In genomic region chr1:246280551-246280950, GRCh38 we compare ENCODE assay signal across 12 cellular contexts.
DNase-seq lines count a peak whose midpoint lies in the region; ATAC-seq, FAIRE-seq and TF ChIP-seq lines count a peak whose summit lies in the region.
"Had no signal": no experiment of that assay in that cellular context is flagged by ENCODE, and none has a peak within 500 bp of the region (broad histone marks: within the 10 kb centered on the region; RNA-seq: fewer than 3 reads in every experiment).

No MANE protein-coding gene starts in this region.

- H3K9me3 ChIP-seq in GM12878 (replicated peaks; ENCODE audit: control insufficient read depth, insufficient read depth, low read length), result no peaks in the 10 kb centered on the region
- H3K9me3 ChIP-seq: ascending aorta, BLaER1, testis had no signal

- RAD21 ChIA-PET in GM12878 (lab: Charles Lee; ENCODE audit: unreplicated experiment), result interaction anchor here (0.8 to 1.6 kb wide), 4 partner anchors 97 to 269 kb away, joined by 3 to 9 read pairs (median 4); no protein-coding TSS in a partner anchor

- POLR2A ChIA-PET in GM12878 (lab: Charles Lee), result no interaction called here

- H3K4me3 ChIP-seq in GM12878, result no peak overlapping the region
- H3K4me3 ChIP-seq: ascending aorta, BLaER1, testis had no signal

- H3K9me3 Mint-ChIP-seq in osteocyte (ENCODE audit: unreplicated experiment), result peaks cover 4% of the 10 kb centered on the region
- no peaks in the 10 kb centered on the region for H3K9me3 Mint-ChIP-seq in activated T-helper 1 cell treated with anti-CD3 and anti-CD28 coated beads, Interleukin-12 subunit alpha, Interleukin-12 subunit beta, Interleukin-2, Interleukin-4 antibody, amounts not matched to agents 30 ng/mL and 10 ng/mL and 1 ng/mL, durations not matched to agents 14 hours and 24 hours and 36 hours
- peaks cover 0 to 1% of the 10 kb centered on the region in 2 donors for H3K9me3 Mint-ChIP-seq in stimulated activated naive B cell treated with anti-CD40 and anti-IgM and Interleukin-4, amounts not matched to agents 10 μg/mL and 1 μg/mL and 100 μg/mL, for 72 hours
- H3K9me3 Mint-ChIP-seq: naive B cell had no signal

- no peaks in the 10 kb centered on the region for H3K27me3 ChIP-seq in GM12878 (replicated peaks in 1 of 2; ENCODE audit: control insufficient read depth in 2 of 2, insufficient read depth in 2 of 2, low read length in 1 of 2)
- H3K27me3 ChIP-seq: ascending aorta, BLaER1, testis had no signal

- H3K79me2 ChIP-seq in GM12878 (ENCODE audit: control insufficient read depth, insufficient read depth, low read length), result no peaks in the 10 kb centered on the region

- no peak overlapping the region for H3K27ac ChIP-seq in GM12878 (ENCODE audit: control insufficient read depth, insufficient read depth)
- H3K27ac ChIP-seq: ascending aorta, BLaER1, testis had no signal

- H3K9ac ChIP-seq in GM12878 (ENCODE audit: control insufficient read depth, insufficient read depth, low read length), result no peak overlapping the region
- H3K9ac ChIP-seq: BLaER1 had no signal

- TF ChIP-seq CTCF in GM12878 (IDR thresholded peaks at IDR 0.05 in 2 of 3, conservative IDR thresholded peaks at IDR 0.05 in 1 of 3; ENCODE audit: control insufficient read depth in 2 of 3, extremely low read depth in 1 of 3, insufficient read depth in 1 of 3, low read depth in 3 of 3, low read length in 3 of 3), result peak in 1 of 3 experiments; percentile 20; a peak in 1 of 6 replicates
- TF ChIP-seq CTCF in osteocyte (IDR thresholded peaks at IDR 0.05), result peak; percentile 61

- CTCF ChIA-PET in GM12878 (lab: Yijun Ruan, JAX), result interaction anchor here (0.9 to 3.7 kb wide), 11 partner anchors 15 to 1127 kb away, joined by 3 to 28 read pairs (median 5); no protein-coding TSS in a partner anchor

- no peak overlapping the region for H3K4me2 ChIP-seq in GM12878 (ENCODE audit: control insufficient read depth, insufficient read depth)
- H3K4me2 ChIP-seq: BLaER1 had no signal

- SMC1A ChIA-PET in GM12878 (lab: Charles Lee; ENCODE audit: uncharacterized antibody, unreplicated experiment), result interaction anchor here (0.7 to 3.9 kb wide), 15 partner anchors 10 to 1127 kb away, joined by 3 to 20 read pairs (median 3); no protein-coding TSS in a partner anchor

- no peak overlapping the region for H2AFZ ChIP-seq in GM12878 (ENCODE audit: control insufficient read depth, low read depth, low read length)

- 89% methylated on average over 3 of the region's 3 CpGs for WGBS in GM12878 (ENCODE audit: insufficient coverage, insufficient replicate concordance, low lambda C conversion rate, missing lambda C conversion rate)

- peak; percentile 62 for ATAC-seq in GM12878
- ATAC-seq in stimulated activated naive B cell treated with anti-CD40 and anti-IgM and Interleukin-4, amounts not matched to agents 10 μg/mL and 1 μg/mL and 100 μg/mL, for 72 hours (replicated peaks), result no peak

- in situ Hi-C loops in GM12878 (cut with MboI), result loop anchor here (10.0 kb wide), 1 partner anchor 266 kb away; no protein-coding TSS in a partner anchor

- TF ChIP-seq RAD21 in GM12878 (IDR thresholded peaks at IDR 0.05; ENCODE audit: insufficient read depth, low read depth, low read length), result peak; percentile 61

- peaks cover 2% of the 10 kb centered on the region for H3K4me1 Mint-ChIP-seq in osteocyte (ENCODE audit: unreplicated experiment)
- H3K4me1 Mint-ChIP-seq in activated T-helper 1 cell treated with anti-CD3 and anti-CD28 coated beads, Interleukin-12 subunit alpha, Interleukin-12 subunit beta, Interleukin-2, Interleukin-4 antibody, amounts not matched to agents 30 ng/mL and 10 ng/mL and 1 ng/mL, durations not matched to agents 14 hours and 24 hours and 36 hours (ENCODE audit: low read depth), result no peaks in the 10 kb centered on the region
- H3K4me1 Mint-ChIP-seq in stimulated activated naive B cell treated with anti-CD40 and anti-IgM and Interleukin-4, amounts not matched to agents 10 μg/mL and 1 μg/mL and 100 μg/mL, for 72 hours, result peaks cover 0 to 9% of the 10 kb centered on the region in 2 donors

- intact Hi-C loops in GM12878 (cut with micrococcal nuclease; ENCODE audit: unreplicated experiment), result loop anchor here (1.0 to 5.0 kb wide), 3 partner anchors 172 to 1128 kb away; partner anchors contain the start of gene KIF26B
- intact Hi-C loops in activated T-helper 1 cell treated with anti-CD3 and anti-CD28 coated beads, Interleukin-12 subunit alpha, Interleukin-12 subunit beta, Interleukin-2, Interleukin-4 antibody, amounts not matched to agents 30 ng/mL and 10 ng/mL and 1 ng/mL, durations not matched to agents 14 hours and 24 hours and 36 hours (cut with micrococcal nuclease), result loop anchor here (1.0 kb wide), 1 partner anchor 268 kb away; no protein-coding TSS in a partner anchor

- H4K20me1 ChIP-seq in GM12878 (ENCODE audit: control insufficient read depth, insufficient read depth), result no peaks in the 10 kb centered on the region
- H4K20me1 ChIP-seq: BLaER1 had no signal

- H3K36me3 Mint-ChIP-seq in osteocyte (ENCODE audit: unreplicated experiment), result peaks cover 2% of the 10 kb centered on the region
- H3K36me3 Mint-ChIP-seq in activated T-helper 1 cell treated with anti-CD3 and anti-CD28 coated beads, Interleukin-12 subunit alpha, Interleukin-12 subunit beta, Interleukin-2, Interleukin-4 antibody, amounts not matched to agents 30 ng/mL and 10 ng/mL and 1 ng/mL, durations not matched to agents 14 hours and 24 hours and 36 hours (ENCODE audit: low read depth), result no peaks in the 10 kb centered on the region
- peaks cover 7 to 17% of the 10 kb centered on the region in 2 donors for H3K36me3 Mint-ChIP-seq in stimulated activated naive B cell treated with anti-CD40 and anti-IgM and Interleukin-4, amounts not matched to agents 10 μg/mL and 1 μg/mL and 100 μg/mL, for 72 hours

- no peak overlapping the region for H3K27ac Mint-ChIP-seq in osteocyte (ENCODE audit: unreplicated experiment)
- H3K27ac Mint-ChIP-seq in activated T-helper 1 cell treated with anti-CD3 and anti-CD28 coated beads, Interleukin-12 subunit alpha, Interleukin-12 subunit beta, Interleukin-2, Interleukin-4 antibody, amounts not matched to agents 30 ng/mL and 10 ng/mL and 1 ng/mL, durations not matched to agents 14 hours and 24 hours and 36 hours, result no peak overlapping the region
- no peak overlapping the region for H3K27ac Mint-ChIP-seq in stimulated activated naive B cell treated with anti-CD40 and anti-IgM and Interleukin-4, amounts not matched to agents 10 μg/mL and 1 μg/mL and 100 μg/mL, for 72 hours
- H3K27ac Mint-ChIP-seq: naive B cell had no signal

- DNase-seq in NCI-H1105 treated with DMSO at 0.1 percent for 48 hours (lab: John Stamatoyannopoulos, UW) (peak; percentile 14), NCI-H1105 (lab: John Stamatoyannopoulos, UW) (no peak), NCI-H128 (lab: John Stamatoyannopoulos, UW; ENCODE audit: unreplicated experiment) (peak; percentile 36), GM12878 (ENCODE audit: low read depth, low spot score) (no peak), osteocyte (ENCODE audit: extremely low spot score, unreplicated experiment) (no peak), SKM-1 (lab: John Stamatoyannopoulos, UW; ENCODE audit: unreplicated experiment) (no peak)
- no peak for DNase-seq in activated T-helper 1 cell treated with anti-CD3 and anti-CD28 coated beads, Interleukin-12 subunit alpha, Interleukin-12 subunit beta, Interleukin-2, Interleukin-4 antibody, amounts not matched to agents 30 ng/mL and 10 ng/mL and 1 ng/mL, durations not matched to agents 14 hours and 24 hours and 36 hours (ENCODE audit: low spot score)
- no peak for DNase-seq in stimulated activated naive B cell treated with anti-CD40 and anti-IgM and Interleukin-4, amounts not matched to agents 10 μg/mL and 1 μg/mL and 100 μg/mL, for 72 hours
- DNase-seq: naive B cell, testis had no signal

- no peaks in the 10 kb centered on the region for H3K27me3 Mint-ChIP-seq in osteocyte (ENCODE audit: unreplicated experiment)
- H3K27me3 Mint-ChIP-seq in activated T-helper 1 cell treated with anti-CD3 and anti-CD28 coated beads, Interleukin-12 subunit alpha, Interleukin-12 subunit beta, Interleukin-2, Interleukin-4 antibody, amounts not matched to agents 30 ng/mL and 10 ng/mL and 1 ng/mL, durations not matched to agents 14 hours and 24 hours and 36 hours (ENCODE audit: insufficient read depth), result no peaks in the 10 kb centered on the region
- H3K27me3 Mint-ChIP-seq in stimulated activated naive B cell treated with anti-CD40 and anti-IgM and Interleukin-4, amounts not matched to agents 10 μg/mL and 1 μg/mL and 100 μg/mL, for 72 hours, result no peaks in the 10 kb centered on the region
- H3K27me3 Mint-ChIP-seq: naive B cell had no signal

- H3K4me3 Mint-ChIP-seq in osteocyte (ENCODE audit: unreplicated experiment), result no peak overlapping the region
- no peak overlapping the region for H3K4me3 Mint-ChIP-seq in activated T-helper 1 cell treated with anti-CD3 and anti-CD28 coated beads, Interleukin-12 subunit alpha, Interleukin-12 subunit beta, Interleukin-2, Interleukin-4 antibody, amounts not matched to agents 30 ng/mL and 10 ng/mL and 1 ng/mL, durations not matched to agents 14 hours and 24 hours and 36 hours
- H3K4me3 Mint-ChIP-seq in stimulated activated naive B cell treated with anti-CD40 and anti-IgM and Interleukin-4, amounts not matched to agents 10 μg/mL and 1 μg/mL and 100 μg/mL, for 72 hours, result no peak overlapping the region
- H3K4me3 Mint-ChIP-seq: naive B cell had no signal

- FAIRE-seq in GM12878 (lab: Jason Lieb, UNC), result no peak

- TF ChIP-seq POLR2A in GM12878 (IDR thresholded peaks at IDR 0.05; ENCODE audit: low read depth, low read length), result no peak

- TF ChIP-seq EP300 in GM12878 (IDR thresholded peaks at IDR 0.05; ENCODE audit: borderline replicate concordance in 1 of 2, control insufficient read depth in 1 of 2, low read depth in 2 of 2, low read length in 2 of 2), result no peak

- no peaks in the 10 kb centered on the region for H3K4me1 ChIP-seq in GM12878 (ENCODE audit: control insufficient read depth, insufficient read depth, low read length)
- H3K4me1 ChIP-seq: ascending aorta, BLaER1, testis had no signal

- no peaks in the 10 kb centered on the region for H3K36me3 ChIP-seq in GM12878 (ENCODE audit: control insufficient read depth in 2 of 2, insufficient read depth in 2 of 2, low read length in 1 of 2)
- H3K36me3 ChIP-seq: ascending aorta, BLaER1 had no signal

- no TSS peak for BruUV-seq in GM12878 (replicated peaks; lab: Mats Ljungman, UMichigan)

TF ChIP-seq in GM12878, 131 proteins besides CTCF, POLR2A, EP300 and RAD21:
- peak; percentile 35; the same call in 1 of the 2 replicates for TF ChIP-seq ZNF384 (IDR thresholded peaks at IDR 0.05; ENCODE audit: borderline replicate concordance, low read depth, low read length)
- peak; percentile 23; the same call in 1 of the 2 replicates for TF ChIP-seq SMC3 (IDR thresholded peaks at IDR 0.05; ENCODE audit: borderline replicate concordance, low read length)
- TF ChIP-seq MXI1 (IDR thresholded peaks at IDR 0.05; ENCODE audit: low read depth, low read length), result no peak
- TF ChIP-seq EZH2 (IDR thresholded peaks at IDR 0.05; ENCODE audit: borderline replicate concordance, control insufficient read depth, low read depth, low read length), result no peak

Comparison
In these comparisons a context has a peak if more than half of its experiments do, and no peak if none do; other contexts are left out.
1. DNase-seq: peak in NCI-H1105 treated with DMSO at 0.1 percent for 48 hours (single experiment) and NCI-H128 (single experiment); none in NCI-H1105 (single experiment), GM12878 (single experiment), osteocyte (single experiment), activated T-helper 1 cell treated with anti-CD3 and anti-CD28 coated beads, Interleukin-12 subunit alpha, Interleukin-12 subunit beta, Interleukin-2, Interleukin-4 antibody, amounts not matched to agents 30 ng/mL and 10 ng/mL and 1 ng/mL, durations not matched to agents 14 hours and 24 hours and 36 hours (single experiment), stimulated activated naive B cell treated with anti-CD40 and anti-IgM and Interleukin-4, amounts not matched to agents 10 μg/mL and 1 μg/mL and 100 μg/mL, for 72 hours (single experiment) and SKM-1 (single experiment).